In the genomic region with DNA sequence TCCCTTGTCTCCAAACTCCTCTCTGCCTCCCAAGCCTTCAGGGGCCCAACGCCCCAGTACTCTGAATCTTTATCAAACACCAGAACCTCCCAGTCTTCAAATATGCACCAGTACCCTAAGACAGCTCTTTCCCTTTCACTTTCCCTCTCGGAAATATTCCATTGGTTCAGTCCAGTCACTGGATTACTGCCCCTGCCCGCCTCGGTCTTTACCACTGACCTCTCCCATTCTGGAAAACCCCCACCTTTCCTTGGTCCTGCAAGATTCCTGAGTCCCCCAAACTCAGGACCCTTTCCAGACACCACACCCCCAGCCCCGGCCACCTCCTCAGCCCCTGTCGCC, we compare ENCODE assay signal across 8 cellular contexts. TPM values are rescaled to one million over a fixed set of nuclear protein-coding genes. Genes with fewer than 3 reads are reported as not detected.
DNase-seq lines count a peak whose midpoint lies in the region; ATAC-seq, FAIRE-seq and TF ChIP-seq lines count a peak whose summit lies in the region.

No MANE protein-coding gene starts in this region.

- in situ Hi-C loops in ACHN (cut with HindIII; ENCODE audit: low pct_ligation_motif_present, low pct_unique_long_range_greater_than_20kb, low sequenced_read_pairs): no loop called here
- in situ Hi-C loops in astrocyte of the spinal cord (cut with HindIII; ENCODE audit: low sequenced_read_pairs): no loop called here

- FAIRE-seq in kidney (lab: Jason Lieb, UNC): no peak

- peak overlapping the region; percentile 99 for H3K4me3 ChIP-seq in astrocyte of the spinal cord (ENCODE audit: low read depth, low read length)
- peak overlapping the region; percentile 94 to 98 for H3K4me3 ChIP-seq in kidney (ENCODE audit: low read length in 2 of 2)

- no peaks in the 10 kb centered on the region for H3K9me3 ChIP-seq in kidney (ENCODE audit: control insufficient read depth in 1 of 2, low read length in 2 of 2)

- H3K4me1 ChIP-seq in kidney (ENCODE audit: control insufficient read depth in 1 of 2, insufficient read depth in 1 of 2, low read depth in 1 of 2, low read length in 2 of 2): peaks cover 7 to 17% of the 10 kb centered on the region in 2 donors

- TF ChIP-seq CTCF in astrocyte of the spinal cord (IDR thresholded peaks at IDR 0.05; ENCODE audit: low read depth, low read length) (no peak), kidney (IDR thresholded peaks at IDR 0.05; ENCODE audit: borderline replicate concordance, extremely low read depth, insufficient read depth) (no peak)

- H3K27me3 Mint-ChIP-seq in IgD-negative memory B cell: no peaks in the 10 kb centered on the region
- H3K27me3 Mint-ChIP-seq in stimulated activated naive CD8-positive, alpha-beta T cell treated with anti-CD3 and anti-CD28 coated beads, Interleukin-15, amount 100 ng/mL, for 72 hours: no peaks in the 10 kb centered on the region

- no peaks in the 10 kb centered on the region for H3K9me3 Mint-ChIP-seq in IgD-negative memory B cell
- H3K9me3 Mint-ChIP-seq in stimulated activated naive CD8-positive, alpha-beta T cell treated with anti-CD3 and anti-CD28 coated beads, Interleukin-15, amount 100 ng/mL, for 72 hours: peaks cover 0 to 10% of the 10 kb centered on the region in 2 donors

- intact Hi-C loops in kidney (cut with DNase I): no loop called here

- H3K4me3 Mint-ChIP-seq in IgD-negative memory B cell: peak overlapping the region; percentile 93 to 100 (median 95)
- peak overlapping the region; percentile 96 to 99 for H3K4me3 Mint-ChIP-seq in stimulated activated naive CD8-positive, alpha-beta T cell treated with anti-CD3 and anti-CD28 coated beads, Interleukin-15, amount 100 ng/mL, for 72 hours

- peaks cover 7% of the 10 kb centered on the region for H3K36me3 Mint-ChIP-seq in IgD-negative memory B cell

- H3K4me1 Mint-ChIP-seq in IgD-negative memory B cell: peaks cover 33 to 42% (median 38%) of the 10 kb centered on the region in 3 donors
- peaks cover 69% of the 10 kb centered on the region for H3K4me1 Mint-ChIP-seq in stimulated activated naive CD8-positive, alpha-beta T cell treated with anti-CD3 and anti-CD28 coated beads, Interleukin-15, amount 100 ng/mL, for 72 hours

- H3K9ac ChIP-seq in kidney (ENCODE audit: low read length in 2 of 2): peak overlapping the region; percentile 78 to 93

- no peak for ATAC-seq in stimulated activated naive CD8-positive, alpha-beta T cell treated with anti-CD3 and anti-CD28 coated beads, Interleukin-15, amount 100 ng/mL, for 72 hours
- no peak for ATAC-seq in HG02798 (IDR thresholded peaks at IDR 0.05; ENCODE audit: poor library complexity, unreplicated experiment)

- DNase-seq in ACHN (peak; percentile 59), astrocyte of the spinal cord (ENCODE audit: low read depth, low spot score) (peak; percentile 45), kidney (no peak), NCI-H524 treated with DMSO at 0.1 percent for 48 hours (lab: John Stamatoyannopoulos, UW) (no peak), KG1 (lab: John Stamatoyannopoulos, UW) (no peak)
- DNase-seq in stimulated activated naive CD8-positive, alpha-beta T cell treated with anti-CD3 and anti-CD28 coated beads, Interleukin-15, amount 100 ng/mL, for 72 hours: no peak

- peak overlapping the region; percentile 92 to 99 (median 96) for H3K27ac Mint-ChIP-seq in IgD-negative memory B cell
- peak overlapping the region; percentile 97 to 99 for H3K27ac Mint-ChIP-seq in stimulated activated naive CD8-positive, alpha-beta T cell treated with anti-CD3 and anti-CD28 coated beads, Interleukin-15, amount 100 ng/mL, for 72 hours

- peak overlapping the region; percentile 87 to 98 for H3K27ac ChIP-seq in kidney (ENCODE audit: low read depth in 2 of 2, low read length in 2 of 2)

- peaks cover 0 to 4% of the 10 kb centered on the region in 2 donors for H3K36me3 ChIP-seq in kidney (ENCODE audit: control insufficient read depth in 1 of 2, insufficient read depth in 2 of 2, low read length in 2 of 2)

RNA-seq across cellular contexts. Expression of gene C5orf15, which starts 0.7 kb away (rescaled TPM):
- polyA plus RNA-seq in IgD-negative memory B cell: 25.5 TPM
- 43.9 TPM for total RNA-seq in kidney
- 54.4 TPM for polyA plus RNA-seq in kidney (ENCODE audit: insufficient read depth, low read depth, low replicate concordance)

RNA-seq across cellular contexts. Expression of gene VDAC1, which starts 37.1 kb away (rescaled TPM):
- polyA plus RNA-seq in IgD-negative memory B cell: 90.0 TPM
- 148 TPM for total RNA-seq in kidney
- polyA plus RNA-seq in kidney (ENCODE audit: insufficient read depth, low read depth, low replicate concordance): 285 TPM

Comparison
In these comparisons a context has a peak if more than half of its experiments do, and no peak if none do; other contexts are left out.
1. DNase-seq: peak in ACHN (single experiment) and astrocyte of the spinal cord (single experiment); none in kidney (single experiment), stimulated activated naive CD8-positive, alpha-beta T cell treated with anti-CD3 and anti-CD28 coated beads, Interleukin-15, amount 100 ng/mL, for 72 hours (0 of 2), NCI-H524 treated with DMSO at 0.1 percent for 48 hours (single experiment) and KG1 (single experiment).